Comparison of ENCODE assay signal across 8 cellular contexts in the genomic region with DNA sequence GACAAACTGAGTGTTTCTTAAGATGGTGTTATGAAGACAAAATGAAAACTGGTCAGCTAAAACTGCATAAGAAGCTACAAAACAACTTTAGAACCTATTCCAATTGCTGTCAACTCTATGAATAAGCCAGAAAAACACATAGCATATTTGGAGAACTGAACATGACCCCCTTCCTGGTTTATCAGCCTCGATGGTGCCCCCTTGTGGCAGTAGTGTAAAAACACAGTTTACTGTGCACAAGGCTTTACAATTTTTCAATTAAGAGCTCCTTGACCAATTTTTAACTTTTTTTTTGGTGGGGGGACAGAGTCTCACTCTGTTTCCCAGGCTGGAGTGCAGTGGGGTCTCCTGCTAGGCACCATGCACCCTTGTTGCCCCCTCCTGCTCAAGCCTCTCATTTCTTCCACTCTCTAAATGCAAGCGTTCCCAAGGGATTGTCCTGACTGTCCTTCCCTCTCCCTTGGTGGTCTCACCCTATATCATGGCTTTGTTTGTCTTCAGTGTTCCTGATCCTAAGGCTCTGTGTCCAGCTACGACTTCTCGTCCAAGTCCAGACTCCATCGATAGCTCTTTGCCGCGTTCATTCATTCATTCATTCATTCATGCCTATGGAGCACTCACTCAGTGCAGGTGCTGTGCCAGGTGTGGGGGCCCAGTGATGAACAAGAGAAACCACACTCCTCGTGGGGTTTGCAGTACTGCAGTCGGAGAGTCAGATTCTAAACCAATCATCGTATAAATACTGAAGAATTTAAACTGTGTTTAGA. TPM values are rescaled to one million over a fixed set of nuclear protein-coding genes. Genes with fewer than 3 reads are reported as not detected.
A peak's percentile ranks its signal among the peaks of the same experiment; 100 is the strongest.
DNase-seq lines count a peak whose midpoint lies in the region; ATAC-seq, FAIRE-seq and TF ChIP-seq lines count a peak whose summit lies in the region.

No MANE protein-coding gene starts in this region.

- TF ChIP-seq CTCF in OCI-LY3 (IDR thresholded peaks at IDR 0.05; ENCODE audit: low read depth, low read length) (peak; percentile 86), nephron (IDR thresholded peaks at IDR 0.05; ENCODE audit: unreplicated experiment in 3 of 3) (peak; percentile 75 to 82 (median 78))

- peaks cover 27% of the 10 kb centered on the region for H3K36me3 ChIP-seq in OCI-LY3 (replicated peaks; ENCODE audit: low read depth, low read length)

- H2AFZ ChIP-seq in OCI-LY3 (ENCODE audit: low read depth, low read length) = no peak overlapping the region

- no peak overlapping the region for H3K9ac ChIP-seq in OCI-LY3 (ENCODE audit: low read length)

- peak; percentile 14 for ATAC-seq in activated CD8-positive, alpha-beta memory T cell treated with anti-CD3 and anti-CD28 coated beads, Interleukin-2, amount 10 ng/mL, durations not matched to agents 7 days and 5 days
- no peak for ATAC-seq in HG02642 (IDR thresholded peaks at IDR 0.05; ENCODE audit: poor library complexity, unreplicated experiment)

- H3K4me3 ChIP-seq in OCI-LY3 (ENCODE audit: low read length) = no peak overlapping the region

- no peak overlapping the region for H3K4me2 ChIP-seq in OCI-LY3 (ENCODE audit: low read length)

- no peak for FAIRE-seq in HTR-8/SVneo (lab: Jason Lieb, UNC)

- peak overlapping the region; percentile 72 for H3K27ac Mint-ChIP-seq in activated CD8-positive, alpha-beta memory T cell treated with anti-CD3 and anti-CD28 coated beads, Interleukin-2, amount 10 ng/mL, durations not matched to agents 7 days and 5 days
- H3K27ac Mint-ChIP-seq in nephron = peak overlapping the region; percentile 57 to 81 (median 74)

- DNase-seq in CD1c-positive myeloid dendritic cell (ENCODE audit: extremely low spot score) = peak; percentile 92
- DNase-seq in HTR-8/SVneo (ENCODE audit: insufficient read length, low spot score) = peak; percentile 89
- DNase-seq in activated CD8-positive, alpha-beta memory T cell treated with anti-CD3 and anti-CD28 coated beads, Interleukin-2, amount 10 ng/mL, durations not matched to agents 7 days and 5 days = peak; percentile 86
- peak; percentile 85 for DNase-seq in epidermal melanocyte (ENCODE audit: insufficient read length, low spot score)
- peak; percentile 87 for DNase-seq in superior temporal gyrus (ENCODE audit: extremely low spot score)

- H3K27ac ChIP-seq in OCI-LY3 (ENCODE audit: low read length) = no peak overlapping the region

- CTCF ChIA-PET in activated CD8-positive, alpha-beta memory T cell treated with anti-CD3 and anti-CD28 coated beads, Interleukin-2, amount 10 ng/mL, durations not matched to agents 7 days and 5 days (lab: Charles Lee) = interaction anchor here (0.6 to 9.9 kb wide), 26 partner anchors 8 to 877 kb away, joined by 3 to 191 read pairs (median 5); partner anchors contain the start of genes JUP, KLHL11 and P3H4

- no peaks in the 10 kb centered on the region for H3K27me3 ChIP-seq in OCI-LY3 (ENCODE audit: low read depth, low read length)

- H3K9me3 ChIP-seq in OCI-LY3 (ENCODE audit: insufficient read depth, low read length) = no peaks in the 10 kb centered on the region

- peaks cover 29% of the 10 kb centered on the region for H3K36me3 Mint-ChIP-seq in activated CD8-positive, alpha-beta memory T cell treated with anti-CD3 and anti-CD28 coated beads, Interleukin-2, amount 10 ng/mL, durations not matched to agents 7 days and 5 days
- H3K36me3 Mint-ChIP-seq in nephron (ENCODE audit: low read depth) = peaks cover 36% of the 10 kb centered on the region

- H3K4me3 Mint-ChIP-seq in activated CD8-positive, alpha-beta memory T cell treated with anti-CD3 and anti-CD28 coated beads, Interleukin-2, amount 10 ng/mL, durations not matched to agents 7 days and 5 days = no peak overlapping the region
- peak overlapping the region; percentile 26 to 62 (median 53) for H3K4me3 Mint-ChIP-seq in nephron

- H3K4me1 ChIP-seq in OCI-LY3 (ENCODE audit: low read length) = no peaks in the 10 kb centered on the region

- peaks cover 4% of the 10 kb centered on the region for H3K27me3 Mint-ChIP-seq in activated CD8-positive, alpha-beta memory T cell treated with anti-CD3 and anti-CD28 coated beads, Interleukin-2, amount 10 ng/mL, durations not matched to agents 7 days and 5 days
- H3K27me3 Mint-ChIP-seq in nephron (ENCODE audit: low read depth) = no peaks in the 10 kb centered on the region

- peaks cover 1% of the 10 kb centered on the region; the same call in 1 of the 2 replicates for H3K79me2 ChIP-seq in OCI-LY3 (ENCODE audit: low read length)

- H3K4me1 Mint-ChIP-seq in activated CD8-positive, alpha-beta memory T cell treated with anti-CD3 and anti-CD28 coated beads, Interleukin-2, amount 10 ng/mL, durations not matched to agents 7 days and 5 days = peaks cover 21% of the 10 kb centered on the region
- peaks cover 18% of the 10 kb centered on the region for H3K4me1 Mint-ChIP-seq in nephron

- no peaks in the 10 kb centered on the region for H3K9me3 Mint-ChIP-seq in activated CD8-positive, alpha-beta memory T cell treated with anti-CD3 and anti-CD28 coated beads, Interleukin-2, amount 10 ng/mL, durations not matched to agents 7 days and 5 days (ENCODE audit: low read depth)
- no peaks in the 10 kb centered on the region for H3K9me3 Mint-ChIP-seq in nephron

- H4K20me1 ChIP-seq in OCI-LY3 (ENCODE audit: insufficient read depth, low read length) = peaks cover 13% of the 10 kb centered on the region

RNA-seq across cellular contexts. Expression of gene EIF1, which starts 7.5 kb away (rescaled TPM):
- total RNA-seq in activated CD8-positive, alpha-beta memory T cell treated with anti-CD3 and anti-CD28 coated beads, Interleukin-2, amount 10 ng/mL, durations not matched to agents 7 days and 5 days = 100 to 1,000 TPM; 593 to 900 TPM

RNA-seq across cellular contexts. Expression of gene GAST, which starts 16.0 kb away (rescaled TPM):
- not detected for total RNA-seq in activated CD8-positive, alpha-beta memory T cell treated with anti-CD3 and anti-CD28 coated beads, Interleukin-2, amount 10 ng/mL, durations not matched to agents 7 days and 5 days

RNA-seq across cellular contexts. Expression of gene HAP1, which starts 38.3 kb away (rescaled TPM):
- total RNA-seq in activated CD8-positive, alpha-beta memory T cell treated with anti-CD3 and anti-CD28 coated beads, Interleukin-2, amount 10 ng/mL, durations not matched to agents 7 days and 5 days = under 1 TPM; 0.15 to 0.19 TPM
